1 cellular context compared by ENCODE assay signal in the genomic region with DNA sequence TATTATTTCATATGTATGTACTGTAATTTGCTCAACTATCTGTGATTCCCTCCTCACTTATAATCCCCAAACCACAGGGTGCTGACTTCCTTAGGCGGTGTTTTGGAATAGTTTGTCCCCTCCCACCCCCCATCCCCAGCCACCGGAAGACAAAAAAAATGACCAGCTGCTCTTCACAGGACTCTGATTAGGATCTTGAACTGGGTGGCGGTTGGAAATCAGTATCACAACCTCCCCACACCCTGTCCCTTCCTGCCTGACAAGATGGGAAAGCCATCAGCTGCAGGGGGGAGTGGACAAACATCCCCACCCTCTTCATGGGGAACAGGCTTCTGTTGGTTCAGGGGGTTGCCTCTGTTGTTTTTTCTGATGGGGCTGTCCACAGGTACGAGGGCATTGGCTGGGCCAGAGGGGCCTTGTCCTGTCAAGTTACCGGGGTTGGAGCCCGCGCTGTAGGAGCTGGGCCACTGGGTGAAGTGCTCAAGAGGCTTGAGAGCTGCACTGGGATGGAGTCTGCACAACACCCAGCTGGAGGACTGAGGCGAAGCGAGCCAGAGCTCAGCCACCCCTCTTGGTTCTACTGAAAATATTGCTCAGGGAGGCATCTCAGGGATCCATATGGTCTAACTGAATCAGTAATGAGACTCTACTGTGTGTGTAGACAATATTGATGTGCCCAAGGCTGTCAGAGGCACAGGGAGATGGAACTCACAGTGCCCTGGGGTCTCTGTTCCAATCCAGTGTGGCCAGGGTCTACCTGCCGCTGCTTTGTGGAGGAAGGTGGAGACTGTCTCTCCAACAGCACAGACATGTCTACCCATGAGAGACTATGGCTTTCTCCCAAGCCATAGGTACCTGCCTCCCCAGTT.
TF ChIP-seq lines count a peak whose summit lies in the region.

No MANE protein-coding gene starts in this region.

TF ChIP-seq in K562, 482 proteins besides CTCF, POLR2A, EP300 and RAD21 (continued from another document and continues in another):
- TF ChIP-seq, protein P1, sequence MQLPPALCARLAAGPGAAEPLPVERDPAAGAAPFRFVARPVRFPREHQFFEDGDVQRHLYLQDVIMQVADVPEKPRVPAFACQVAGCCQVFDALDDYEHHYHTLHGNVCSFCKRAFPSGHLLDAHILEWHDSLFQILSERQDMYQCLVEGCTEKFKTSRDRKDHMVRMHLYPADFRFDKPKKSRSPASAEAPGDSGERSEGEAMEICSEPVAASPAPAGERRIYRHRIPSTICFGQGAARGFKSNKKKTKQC (CRISPR knock-in tag; IDR thresholded peaks at IDR 0.05): 0 out of 2 replicates have a peak, but pooled peaks have one; percentile 28
- TF ChIP-seq EGR1 (conservative IDR thresholded peaks at IDR 0.05) (0 out of 2 replicates have a peak, but pooled peaks have one; percentile 28), SP2 (IDR thresholded peaks at IDR 0.05; ENCODE audit: extremely low read depth, low read depth, low read length, poor library complexity, severe bottlenecking) (no peak), RBM17 (IDR thresholded peaks at IDR 0.05; ENCODE audit: borderline replicate concordance, low read depth, low read length) (no peak), JUN (IDR thresholded peaks at IDR 0.05; ENCODE audit: borderline replicate concordance, low read depth, low read length) (0 out of 2 replicates have a peak, but pooled peaks have one; percentile 49), JUN (CRISPR knock-in tag; IDR thresholded peaks at IDR 0.05; ENCODE audit: borderline replicate concordance) (no peak), FOXK2 (conservative IDR thresholded peaks at IDR 0.05 in 1 of 2, IDR thresholded peaks at IDR 0.05 in 1 of 2; ENCODE audit: low read depth in 2 of 2) (peak; percentile 21 to 46; a peak in 2 of 4 replicates), NFIC (IDR thresholded peaks at IDR 0.05) (peak; percentile 75), NBN (IDR thresholded peaks at IDR 0.05; ENCODE audit: low read depth) (peak; percentile 86; the same call in 1 of the 2 replicates), ERF (CRISPR knock-in tag; IDR thresholded peaks at IDR 0.05) (peak; percentile 80), NCOR1 (IDR thresholded peaks at IDR 0.05) (peak; percentile 90), SRSF9 (IDR thresholded peaks at IDR 0.05; ENCODE audit: borderline replicate concordance, low read depth, low read length) (no peak), CSDE1 (IDR thresholded peaks at IDR 0.05) (no peak), LEF1 (IDR thresholded peaks at IDR 0.05) (peak; percentile 89), TGIF2 (CRISPR knock-in tag; IDR thresholded peaks at IDR 0.05) (no peak), BCLAF1 (IDR thresholded peaks at IDR 0.05; ENCODE audit: borderline replicate concordance in 1 of 2, control insufficient read depth in 1 of 2, low read depth in 2 of 2, low read length in 1 of 2) (no peak), CBX1 (IDR thresholded peaks at IDR 0.05; ENCODE audit: low read depth) (peak; percentile 62; the same call in 1 of the 2 replicates), ZKSCAN1 (IDR thresholded peaks at IDR 0.05; ENCODE audit: low read depth, low read length) (no peak), ZBTB17 (CRISPR knock-in tag; IDR thresholded peaks at IDR 0.05) (peak; percentile 72; the same call in 1 of the 2 replicates), RBM25 (IDR thresholded peaks at IDR 0.05; ENCODE audit: low read depth, low read length, severe bottlenecking) (no peak), NCOA4 (IDR thresholded peaks at IDR 0.05; ENCODE audit: partially characterized antibody) (no peak), ZNF134 (CRISPR knock-in tag; conservative IDR thresholded peaks at IDR 0.05) (peak; percentile 67), SAP30 (IDR thresholded peaks at IDR 0.05; ENCODE audit: borderline replicate concordance, insufficient read depth, low read depth, low read length, poor library complexity, severe bottlenecking) (no peak), FOXA3 (CRISPR knock-in tag; conservative IDR thresholded peaks at IDR 0.05 in 1 of 2, IDR thresholded peaks at IDR 0.05 in 1 of 2) (peak in 1 of 2 experiments; percentile 38; a peak in 1 of 4 replicates), ZNF384 (IDR thresholded peaks at IDR 0.05; ENCODE audit: low read depth, low read length) (peak; percentile 97), GABPB1 (CRISPR knock-in tag; IDR thresholded peaks at IDR 0.05) (no peak), ELK1 (CRISPR knock-in tag; IDR thresholded peaks at IDR 0.05) (no peak), OTX1 (CRISPR knock-in tag; IDR thresholded peaks at IDR 0.05) (peak; percentile 37; the same call in 1 of the 2 replicates), CBFA2T2 (conservative IDR thresholded peaks at IDR 0.05) (peak; percentile 90), ZBTB43 (CRISPR knock-in tag; IDR thresholded peaks at IDR 0.05) (no peak), ETV5 (CRISPR knock-in tag; IDR thresholded peaks at IDR 0.05; ENCODE audit: low read depth) (peak; percentile 95), PHB2 (IDR thresholded peaks at IDR 0.05; ENCODE audit: low read depth) (no peak), ZHX1 (conservative IDR thresholded peaks at IDR 0.05; ENCODE audit: low read length) (no peak), MAFK (IDR thresholded peaks at IDR 0.05; ENCODE audit: low read length) (no peak), CBFB (CRISPR knock-in tag; IDR thresholded peaks at IDR 0.05) (0 out of 2 replicates have a peak, but pooled peaks have one; percentile 16)
- TF ChIP-seq, protein P2, sequence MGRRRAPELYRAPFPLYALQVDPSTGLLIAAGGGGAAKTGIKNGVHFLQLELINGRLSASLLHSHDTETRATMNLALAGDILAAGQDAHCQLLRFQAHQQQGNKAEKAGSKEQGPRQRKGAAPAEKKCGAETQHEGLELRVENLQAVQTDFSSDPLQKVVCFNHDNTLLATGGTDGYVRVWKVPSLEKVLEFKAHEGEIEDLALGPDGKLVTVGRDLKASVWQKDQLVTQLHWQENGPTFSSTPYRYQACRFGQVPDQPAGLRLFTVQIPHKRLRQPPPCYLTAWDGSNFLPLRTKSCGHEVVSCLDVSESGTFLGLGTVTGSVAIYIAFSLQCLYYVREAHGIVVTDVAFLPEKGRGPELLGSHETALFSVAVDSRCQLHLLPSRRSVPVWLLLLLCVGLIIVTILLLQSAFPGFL (CRISPR knock-in tag; IDR thresholded peaks at IDR 0.05): no peak
- TF ChIP-seq, protein P3, sequence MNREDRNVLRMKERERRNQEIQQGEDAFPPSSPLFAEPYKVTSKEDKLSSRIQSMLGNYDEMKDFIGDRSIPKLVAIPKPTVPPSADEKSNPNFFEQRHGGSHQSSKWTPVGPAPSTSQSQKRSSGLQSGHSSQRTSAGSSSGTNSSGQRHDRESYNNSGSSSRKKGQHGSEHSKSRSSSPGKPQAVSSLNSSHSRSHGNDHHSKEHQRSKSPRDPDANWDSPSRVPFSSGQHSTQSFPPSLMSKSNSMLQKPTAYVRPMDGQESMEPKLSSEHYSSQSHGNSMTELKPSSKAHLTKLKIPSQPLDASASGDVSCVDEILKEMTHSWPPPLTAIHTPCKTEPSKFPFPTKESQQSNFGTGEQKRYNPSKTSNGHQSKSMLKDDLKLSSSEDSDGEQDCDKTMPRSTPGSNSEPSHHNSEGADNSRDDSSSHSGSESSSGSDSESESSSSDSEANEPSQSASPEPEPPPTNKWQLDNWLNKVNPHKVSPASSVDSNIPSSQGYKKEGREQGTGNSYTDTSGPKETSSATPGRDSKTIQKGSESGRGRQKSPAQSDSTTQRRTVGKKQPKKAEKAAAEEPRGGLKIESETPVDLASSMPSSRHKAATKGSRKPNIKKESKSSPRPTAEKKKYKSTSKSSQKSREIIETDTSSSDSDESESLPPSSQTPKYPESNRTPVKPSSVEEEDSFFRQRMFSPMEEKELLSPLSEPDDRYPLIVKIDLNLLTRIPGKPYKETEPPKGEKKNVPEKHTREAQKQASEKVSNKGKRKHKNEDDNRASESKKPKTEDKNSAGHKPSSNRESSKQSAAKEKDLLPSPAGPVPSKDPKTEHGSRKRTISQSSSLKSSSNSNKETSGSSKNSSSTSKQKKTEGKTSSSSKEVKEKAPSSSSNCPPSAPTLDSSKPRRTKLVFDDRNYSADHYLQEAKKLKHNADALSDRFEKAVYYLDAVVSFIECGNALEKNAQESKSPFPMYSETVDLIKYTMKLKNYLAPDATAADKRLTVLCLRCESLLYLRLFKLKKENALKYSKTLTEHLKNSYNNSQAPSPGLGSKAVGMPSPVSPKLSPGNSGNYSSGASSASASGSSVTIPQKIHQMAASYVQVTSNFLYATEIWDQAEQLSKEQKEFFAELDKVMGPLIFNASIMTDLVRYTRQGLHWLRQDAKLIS (CRISPR knock-in tag; IDR thresholded peaks at IDR 0.05): no peak
- TF ChIP-seq, protein P4, sequence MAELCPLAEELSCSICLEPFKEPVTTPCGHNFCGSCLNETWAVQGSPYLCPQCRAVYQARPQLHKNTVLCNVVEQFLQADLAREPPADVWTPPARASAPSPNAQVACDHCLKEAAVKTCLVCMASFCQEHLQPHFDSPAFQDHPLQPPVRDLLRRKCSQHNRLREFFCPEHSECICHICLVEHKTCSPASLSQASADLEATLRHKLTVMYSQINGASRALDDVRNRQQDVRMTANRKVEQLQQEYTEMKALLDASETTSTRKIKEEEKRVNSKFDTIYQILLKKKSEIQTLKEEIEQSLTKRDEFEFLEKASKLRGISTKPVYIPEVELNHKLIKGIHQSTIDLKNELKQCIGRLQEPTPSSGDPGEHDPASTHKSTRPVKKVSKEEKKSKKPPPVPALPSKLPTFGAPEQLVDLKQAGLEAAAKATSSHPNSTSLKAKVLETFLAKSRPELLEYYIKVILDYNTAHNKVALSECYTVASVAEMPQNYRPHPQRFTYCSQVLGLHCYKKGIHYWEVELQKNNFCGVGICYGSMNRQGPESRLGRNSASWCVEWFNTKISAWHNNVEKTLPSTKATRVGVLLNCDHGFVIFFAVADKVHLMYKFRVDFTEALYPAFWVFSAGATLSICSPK (IDR thresholded peaks at IDR 0.05; ENCODE audit: borderline replicate concordance): no peak
- TF ChIP-seq, protein P5, sequence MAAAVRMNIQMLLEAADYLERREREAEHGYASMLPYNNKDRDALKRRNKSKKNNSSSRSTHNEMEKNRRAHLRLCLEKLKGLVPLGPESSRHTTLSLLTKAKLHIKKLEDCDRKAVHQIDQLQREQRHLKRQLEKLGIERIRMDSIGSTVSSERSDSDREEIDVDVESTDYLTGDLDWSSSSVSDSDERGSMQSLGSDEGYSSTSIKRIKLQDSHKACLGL (CRISPR knock-in tag; IDR thresholded peaks at IDR 0.05; ENCODE audit: borderline replicate concordance, poor library complexity, severe bottlenecking): no peak
- TF ChIP-seq, protein P6, sequence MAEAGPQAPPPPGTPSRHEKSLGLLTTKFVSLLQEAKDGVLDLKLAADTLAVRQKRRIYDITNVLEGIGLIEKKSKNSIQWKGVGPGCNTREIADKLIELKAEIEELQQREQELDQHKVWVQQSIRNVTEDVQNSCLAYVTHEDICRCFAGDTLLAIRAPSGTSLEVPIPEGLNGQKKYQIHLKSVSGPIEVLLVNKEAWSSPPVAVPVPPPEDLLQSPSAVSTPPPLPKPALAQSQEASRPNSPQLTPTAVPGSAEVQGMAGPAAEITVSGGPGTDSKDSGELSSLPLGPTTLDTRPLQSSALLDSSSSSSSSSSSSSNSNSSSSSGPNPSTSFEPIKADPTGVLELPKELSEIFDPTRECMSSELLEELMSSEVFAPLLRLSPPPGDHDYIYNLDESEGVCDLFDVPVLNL (CRISPR knock-in tag; IDR thresholded peaks at IDR 0.05; ENCODE audit: low read depth): no peak
